In genomic region chr16:56331399-56331798, GRCh38 we compare ENCODE assay signal across 21 cellular contexts.
"Had no signal": no experiment of that assay in that cellular context is flagged by ENCODE, and none has a peak within 500 bp of the region (broad histone marks: within the 10 kb centered on the region; RNA-seq: fewer than 3 reads in every experiment).

No MANE protein-coding gene starts in this region.

- H3K4me3 Mint-ChIP-seq: activated T-cell treated with anti-CD3 and anti-CD28 coated beads, Interleukin-2, amount 50 U/mL, for 24 hours; naive B cell; neural crest cell had no signal

- H3K27me3 ChIP-seq: left lung, sigmoid colon, tibial artery had no signal

- H3K9me3 Mint-ChIP-seq: activated T-cell treated with anti-CD3 and anti-CD28 coated beads, Interleukin-2, amount 50 U/mL, for 24 hours; neural crest cell had no signal

- H3K9me3 ChIP-seq: left lung, sigmoid colon, tibial artery had no signal

- H3K4me3 ChIP-seq: left lung, lung, sigmoid colon, tibial artery had no signal

- H3K27me3 Mint-ChIP-seq: activated T-cell treated with anti-CD3 and anti-CD28 coated beads, Interleukin-2, amount 50 U/mL, for 24 hours; naive B cell had no signal

- H3K27ac Mint-ChIP-seq: activated T-cell treated with anti-CD3 and anti-CD28 coated beads, Interleukin-2, amount 50 U/mL, for 24 hours; naive B cell had no signal

- H3K4me1 ChIP-seq: left lung, tibial artery had no signal

- DNase-seq: activated CD4-positive, alpha-beta T cell treated with anti-CD3 and anti-CD28 coated beads for 1 hour; activated CD4-positive, alpha-beta T cell treated with anti-CD3 and anti-CD28 coated beads, Interleukin-2, amount 50 U/mL, for 1 hour; activated naive CD4-positive, alpha-beta T cell treated with Interleukin-2 at 50 U/mL for 16 hours; activated T-cell treated with anti-CD3 and anti-CD28 coated beads, Interleukin-2, amount 50 U/mL, for 24 hours; dermis blood vessel endothelial cell; effector memory CD4-positive, alpha-beta T cell; hippocampal formation; kidney glomerular epithelial cell; naive B cell; retina; sigmoid colon; stimulated activated CD4-positive, alpha-beta T cell treated with anti-CD3 and anti-CD28 coated beads, Interleukin-2, amount 100 ng/mL, for 48 hours; stimulated activated naive CD4-positive, alpha-beta T cell; T-helper 1 cell; tibial artery had no signal

- H3K27ac ChIP-seq: left lung, sigmoid colon, tibial artery had no signal

- H3K36me3 ChIP-seq: left lung had no signal

- FAIRE-seq: frontal cortex, TTC549 had no signal

- ATAC-seq: esophagus mucosa, left lung had no signal

- H3K4me1 Mint-ChIP-seq: naive B cell, neural crest cell had no signal

- H3K36me3 Mint-ChIP-seq: naive B cell had no signal
